ENCODE assay signal across 1 cellular context in the genomic region with DNA sequence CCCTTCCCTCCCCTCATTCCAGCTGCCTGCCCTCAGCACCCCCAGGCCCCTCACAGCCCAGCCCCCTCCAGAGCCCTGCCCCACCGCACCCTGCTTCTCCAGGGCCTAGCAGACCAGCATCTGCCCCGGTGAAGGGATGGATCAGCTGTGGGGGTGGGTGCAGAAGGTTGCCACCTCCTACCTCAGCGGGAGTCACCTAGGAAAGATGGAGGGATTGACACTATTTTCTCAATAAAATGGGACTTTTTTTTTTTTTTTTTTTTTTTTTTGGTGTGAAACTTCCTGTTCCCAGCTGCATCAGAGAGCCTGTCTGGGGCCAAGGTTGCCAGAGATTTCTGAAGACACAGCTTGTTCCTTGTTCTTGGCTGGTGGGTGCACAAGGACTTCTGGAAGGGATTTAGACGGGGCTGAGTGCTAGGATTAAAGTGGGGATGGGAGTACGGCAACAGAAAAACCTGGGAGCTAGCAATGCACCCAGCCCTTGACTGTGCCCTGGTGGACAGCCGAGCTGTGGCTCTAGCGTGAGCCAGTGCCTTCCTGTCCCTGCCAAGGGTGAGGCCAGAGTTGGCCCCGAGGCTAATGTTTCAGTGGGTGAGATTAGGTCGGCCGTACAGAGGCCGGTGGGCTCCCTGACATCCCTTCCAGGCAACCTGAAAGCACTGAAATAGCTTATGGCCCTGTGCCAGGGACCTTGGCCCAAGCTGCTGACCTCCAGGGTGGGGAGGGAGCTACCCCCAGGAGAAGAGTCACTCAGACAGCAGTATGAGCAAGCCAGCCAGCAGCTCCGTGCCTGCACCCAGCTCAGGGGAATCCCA.
TF ChIP-seq lines count a peak whose summit lies in the region.

No MANE protein-coding gene starts in this region.

TF ChIP-seq in HCT116, 20 proteins besides CTCF, POLR2A, EP300 and RAD21:
- no peak for TF ChIP-seq JUND (IDR thresholded peaks at IDR 0.05)
- no peak for TF ChIP-seq POLR2AphosphoS5 (IDR thresholded peaks at IDR 0.05; ENCODE audit: low read depth, low read length)
